ENCODE assay signal across 12 cellular contexts in genomic region chr10:75018873-75019272, GRCh38.
DNase-seq lines count a peak whose midpoint lies in the region; ATAC-seq and TF ChIP-seq lines count a peak whose summit lies in the region.
"Had no signal": no experiment of that assay in that cellular context is flagged by ENCODE, and none has a peak within 500 bp of the region (broad histone marks: within the 10 kb centered on the region; RNA-seq: fewer than 3 reads in every experiment).

No MANE protein-coding gene starts in this region.

- H3K18ac ChIP-seq in H9 (ENCODE audit: insufficient read length, low read depth, low read length) = no peak overlapping the region

- H3K4me2 ChIP-seq in H9 (ENCODE audit: insufficient read depth, insufficient read length, low read length) = no peak overlapping the region

- H3K27me3 Mint-ChIP-seq in H9 (ENCODE audit: low read depth) (no peaks in the 10 kb centered on the region), natural killer cell (ENCODE audit: low read depth in 2 of 2) (no peaks in the 10 kb centered on the region)
- no peaks in the 10 kb centered on the region for H3K27me3 Mint-ChIP-seq in activated naive CD8-positive, alpha-beta T cell treated with anti-CD3 and anti-CD28 coated beads, Interleukin-2, amount 50 U/mL, for 24 hours

- H2BK12ac ChIP-seq in H9 (ENCODE audit: insufficient read length, low read depth, low read length) = no peak overlapping the region

- H3K56ac ChIP-seq in H9 (ENCODE audit: insufficient read length, low read depth, low read length) = no peak overlapping the region

- H2BK120ac ChIP-seq in H9 (ENCODE audit: low read depth, low read length, poor library complexity, severe bottlenecking) = no peak overlapping the region

- no peak overlapping the region for H3K27ac ChIP-seq in H9 (ENCODE audit: insufficient read length, low read depth, low read length)
- H3K27ac ChIP-seq: left lung had no signal

- no peaks in the 10 kb centered on the region for H3K79me1 ChIP-seq in H9 (ENCODE audit: insufficient read depth, low read depth, low read length, poor library complexity, severe bottlenecking)

- H4K91ac ChIP-seq in H9 (ENCODE audit: insufficient read length, low read depth, low read length) = no peak overlapping the region

- no peak for TF ChIP-seq CTCF in H9 (conservative IDR thresholded peaks at IDR 0.05)
- no peak for TF ChIP-seq CTCF in natural killer cell (IDR thresholded peaks at IDR 0.05)

- H3K23ac ChIP-seq in H9 (ENCODE audit: insufficient read length, low read depth, low read length) = no peak overlapping the region

- no peak overlapping the region for H3K14ac ChIP-seq in H9 (ENCODE audit: insufficient read depth, low read length)

- no peak overlapping the region for H2AK5ac ChIP-seq in H9 (ENCODE audit: insufficient read length, low read length)

- no peak for ATAC-seq in activated naive CD8-positive, alpha-beta T cell treated with anti-CD3 and anti-CD28 coated beads, Interleukin-2, amount 50 U/mL, for 24 hours
- no peak for ATAC-seq in natural killer cell
- ATAC-seq in HG03378 (IDR thresholded peaks at IDR 0.05; ENCODE audit: unreplicated experiment) = no peak
- no peak for ATAC-seq in GM18861 (IDR thresholded peaks at IDR 0.05; ENCODE audit: unreplicated experiment)
- ATAC-seq: left lung had no signal

- no peak overlapping the region for H3K9ac ChIP-seq in H9 (ENCODE audit: extremely low read depth, insufficient read length, low read length)

- H2AFZ ChIP-seq in H9 (ENCODE audit: low read length) = no peak overlapping the region

- DNase-seq in H9 (no peak), NCI-H146 treated with DMSO at 0.1 percent for 48 hours (lab: John Stamatoyannopoulos, UW; ENCODE audit: unreplicated experiment) (peak; percentile 69), natural killer cell (no peak), T1000 (lab: John Stamatoyannopoulos, UW) (no peak)
- DNase-seq in activated naive CD8-positive, alpha-beta T cell treated with anti-CD3 and anti-CD28 coated beads, Interleukin-2, amount 50 U/mL, for 24 hours = no peak
- DNase-seq: activated naive CD4-positive, alpha-beta T cell treated with Interleukin-2 at 50 U/mL for 16 hours; BE2C; cortex of kidney; left lung; SHP77 had no signal

- no peak overlapping the region for H4K5ac ChIP-seq in H9 (ENCODE audit: insufficient read length, low read depth, low read length)

- H3K4me1 Mint-ChIP-seq in H9 (peaks cover 6 to 7% of the 10 kb centered on the region in 2 experiments), natural killer cell (peaks cover 55 to 75% of the 10 kb centered on the region in 2 donors)
- peaks cover 31% of the 10 kb centered on the region for H3K4me1 Mint-ChIP-seq in activated naive CD8-positive, alpha-beta T cell treated with anti-CD3 and anti-CD28 coated beads, Interleukin-2, amount 50 U/mL, for 24 hours

- no peaks in the 10 kb centered on the region for H4K20me1 ChIP-seq in H9 (ENCODE audit: control insufficient read depth, insufficient read depth, insufficient read length)

- H3K79me2 ChIP-seq in H9 (ENCODE audit: insufficient read depth, low read length) = no peaks in the 10 kb centered on the region

- no peaks in the 10 kb centered on the region for H3K9me3 ChIP-seq in H9 (ENCODE audit: control insufficient read depth, low read depth, low read length)
- H3K9me3 ChIP-seq: BE2C, left lung had no signal

- H3K9me3 Mint-ChIP-seq in H9 (no peaks in the 10 kb centered on the region), natural killer cell (no peaks in the 10 kb centered on the region)
- H3K9me3 Mint-ChIP-seq in activated naive CD8-positive, alpha-beta T cell treated with anti-CD3 and anti-CD28 coated beads, Interleukin-2, amount 50 U/mL, for 24 hours = no peaks in the 10 kb centered on the region

- H3K27ac Mint-ChIP-seq in H9 (peak overlapping the region in 2 of 3 experiments; percentile 59 to 77; a peak in 1 of 7 replicates), natural killer cell (peak overlapping the region; percentile 82 to 94)
- H3K27ac Mint-ChIP-seq in activated naive CD8-positive, alpha-beta T cell treated with anti-CD3 and anti-CD28 coated beads, Interleukin-2, amount 50 U/mL, for 24 hours = peak overlapping the region; percentile 6

- no peak overlapping the region for H2BK5ac ChIP-seq in H9 (ENCODE audit: insufficient read length, low read length)

- H2BK20ac ChIP-seq in H9 (ENCODE audit: low read depth, low read length, poor library complexity, severe bottlenecking) = no peak overlapping the region

- H3K4me1 ChIP-seq in H9 (ENCODE audit: insufficient read depth, low read length) = no peaks in the 10 kb centered on the region

- no peak overlapping the region for H3K4ac ChIP-seq in H9 (ENCODE audit: low read depth, low read length)

- H3K36me3 Mint-ChIP-seq in H9 (ENCODE audit: insufficient read depth in 1 of 3, low read depth in 3 of 3) (peaks cover 0 to 17% (median 11%) of the 10 kb centered on the region in 3 experiments; a peak in 5 of 7 replicates), natural killer cell (peaks cover 18% of the 10 kb centered on the region)
- H3K36me3 Mint-ChIP-seq in activated naive CD8-positive, alpha-beta T cell treated with anti-CD3 and anti-CD28 coated beads, Interleukin-2, amount 50 U/mL, for 24 hours (ENCODE audit: low read depth) = peaks cover 5% of the 10 kb centered on the region

- no peak overlapping the region for H4K8ac ChIP-seq in H9 (replicated peaks; ENCODE audit: insufficient read length, low read depth, low read length)

- no peaks in the 10 kb centered on the region for H3K23me2 ChIP-seq in H9 (ENCODE audit: insufficient read length, low read depth, low read length, poor library complexity, severe bottlenecking)

- intact Hi-C loops in natural killer cell (cut with micrococcal nuclease) = loop anchor here (1.0 to 5.0 kb wide), 7 partner anchors 20 to 599 kb away; partner anchors contain the start of gene KAT6B

- no peaks in the 10 kb centered on the region for H3K27me3 ChIP-seq in H9 (ENCODE audit: insufficient read depth, low read length)
- H3K27me3 ChIP-seq: BE2C, left lung had no signal

- no peak overlapping the region for H2BK15ac ChIP-seq in H9 (ENCODE audit: low read depth, low read length)

- H3K4me3 Mint-ChIP-seq in H9 = no peak overlapping the region
- H3K4me3 Mint-ChIP-seq in activated naive CD8-positive, alpha-beta T cell treated with anti-CD3 and anti-CD28 coated beads, Interleukin-2, amount 50 U/mL, for 24 hours = no peak overlapping the region
- H3K4me3 Mint-ChIP-seq in natural killer cell = peak overlapping the region; percentile 74

- H3T11ph ChIP-seq in H9 (ENCODE audit: low read length) = no peak overlapping the region

- no CpG with 5 or more reads among the region's 6 CpGs for WGBS in H9 (ENCODE audit: extremely low coverage, insufficient read length, low lambda C conversion rate)

Comparison
In these comparisons a context has a peak if more than half of its experiments do, and no peak if none do; other contexts are left out.
1. H3K27ac Mint-ChIP-seq: peak in every context shown above with its lines; median percentile 88 in natural killer cell; 68 in H9; 6 in activated naive CD8-positive, alpha-beta T cell treated with anti-CD3 and anti-CD28 coated beads, Interleukin-2, amount 50 U/mL, for 24 hours.